ENCODE assay signal across 8 cellular contexts in the genomic region with DNA sequence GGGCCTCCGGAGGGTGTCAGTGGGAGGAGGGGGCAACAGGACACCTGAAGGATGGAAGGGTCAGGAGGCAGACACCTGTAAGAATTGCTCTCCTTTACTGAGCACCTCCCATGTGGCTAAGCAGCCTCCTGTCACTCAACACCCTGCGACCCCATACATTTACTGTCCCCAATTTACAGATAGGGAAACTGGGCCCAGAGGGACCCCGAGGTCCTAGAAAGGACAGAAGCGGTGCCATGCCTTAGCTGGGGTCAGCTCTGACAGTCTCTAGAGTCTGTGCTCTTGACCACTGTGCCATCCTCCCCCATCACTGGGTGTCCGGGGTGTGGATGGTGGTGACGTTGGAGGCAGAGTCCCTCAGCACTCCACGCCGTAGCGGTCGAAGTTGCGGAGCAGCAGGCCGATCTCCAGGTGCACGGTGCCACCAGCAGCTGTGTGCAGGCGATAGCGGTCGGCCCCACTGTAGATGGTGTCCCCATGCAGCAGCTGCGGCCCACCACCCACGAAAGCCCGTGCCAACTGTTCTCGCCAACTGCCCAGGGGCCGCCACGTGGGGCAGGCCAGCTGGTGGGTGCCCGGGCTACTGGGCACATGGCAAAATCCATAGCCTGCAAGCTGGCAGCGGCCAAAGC. TPM values are rescaled to one million over a fixed set of nuclear protein-coding genes. Genes with fewer than 3 reads are reported as not detected.
DNase-seq lines count a peak whose midpoint lies in the region; ATAC-seq and TF ChIP-seq lines count a peak whose summit lies in the region.

No MANE protein-coding gene starts in this region.

- intact Hi-C loops in PC-3 (cut with micrococcal nuclease), result no loop called here
- intact Hi-C loops in esophagus squamous epithelium (cut with DNase I), result no loop called here
- intact Hi-C loops in psoas muscle (cut with DNase I), result loop anchor here in 1 of 2 donors (5.0 kb wide), 1 partner anchor 37 kb away; no protein-coding TSS in a partner anchor

- 62 to 66% methylated on average over 4 of the region's 24 CpGs for WGBS in esophagus squamous epithelium, 2 donors
- WGBS in psoas muscle, 3 donors, result 72 to 79% (median 78%) methylated on average over 24 of the region's 24 CpGs

- H3K4me3 ChIP-seq in PC-3 (ENCODE audit: low read length) (peak overlapping the region; percentile 86), esophagus squamous epithelium (peak overlapping the region; percentile 75 to 90 (median 79)), psoas muscle (peak overlapping the region; percentile 69)

- POLR2A ChIA-PET in PC-3 (lab: Charles Lee; ENCODE audit: unreplicated experiment), result no interaction called here

- CTCF ChIA-PET in PC-3 (lab: Charles Lee), result no interaction called here

- no peak for ATAC-seq in PC-3
- ATAC-seq in psoas muscle, result no peak
- ATAC-seq in GM19463 (IDR thresholded peaks at IDR 0.05; ENCODE audit: unreplicated experiment), result no peak
- no peak for ATAC-seq in GM21576 (IDR thresholded peaks at IDR 0.05; ENCODE audit: unreplicated experiment)

- peaks cover 36% of the 10 kb centered on the region for H3K79me2 ChIP-seq in PC-3 (ENCODE audit: low read length)

- H2AFZ ChIP-seq in PC-3 (ENCODE audit: low read length), result no peak overlapping the region

- H3K27ac ChIP-seq in PC-3 (ENCODE audit: low read length) (no peak overlapping the region), esophagus squamous epithelium (peak overlapping the region; percentile 82 to 95 (median 92)), psoas muscle (no peak overlapping the region)

- H3K9me2 ChIP-seq in PC-3 (replicated peaks; ENCODE audit: low read length), result no peaks in the 10 kb centered on the region

- DNase-seq in PC-3 (no peak), esophagus squamous epithelium (lab: John Stamatoyannopoulos, UW) (no peak), psoas muscle (no peak), RPMI8226 (no peak), HUDEP-2 (lab: John Stamatoyannopoulos, UW; ENCODE audit: unreplicated experiment in 76 of 76) (no peak)

- BruUV-seq in PC-3 (replicated peaks; lab: Mats Ljungman, UMichigan), result no TSS peak

- H3K9ac ChIP-seq in ES-I3 (ENCODE audit: low read depth, low read length), result peak overlapping the region; percentile 61; the same call in 1 of the 2 replicates
- H3K9ac ChIP-seq in PC-3 (ENCODE audit: low read length), result no peak overlapping the region

- no peak for TF ChIP-seq CTCF in PC-3 (conservative IDR thresholded peaks at IDR 0.05; ENCODE audit: low read depth, low read length)
- TF ChIP-seq CTCF in esophagus squamous epithelium (IDR thresholded peaks at IDR 0.05), result no peak
- no peak for TF ChIP-seq CTCF in psoas muscle (IDR thresholded peaks at IDR 0.05)

- no peaks in the 10 kb centered on the region for H3F3A ChIP-seq in PC-3 (ENCODE audit: low read length, unreplicated experiment)

- H3K27me3 ChIP-seq in PC-3 (ENCODE audit: low read length), result no peaks in the 10 kb centered on the region
- no peaks in the 10 kb centered on the region for H3K27me3 ChIP-seq in esophagus squamous epithelium
- peaks cover 0 to 38% (median 0%) of the 10 kb centered on the region in 3 donors for H3K27me3 ChIP-seq in psoas muscle (ENCODE audit: insufficient read depth in 3 of 3, low read length in 2 of 3)

- H3K4me2 ChIP-seq in PC-3 (ENCODE audit: low read length), result peak overlapping the region; percentile 94

- no peaks in the 10 kb centered on the region for H3K36me3 ChIP-seq in ES-I3 (ENCODE audit: insufficient read depth, low read length)
- H3K36me3 ChIP-seq in PC-3 (ENCODE audit: low read depth, low read length), result no peaks in the 10 kb centered on the region
- no peaks in the 10 kb centered on the region for H3K36me3 ChIP-seq in esophagus squamous epithelium
- H3K36me3 ChIP-seq in psoas muscle (ENCODE audit: insufficient read depth in 1 of 2, low read depth in 1 of 2), result no peaks in the 10 kb centered on the region

- H3K9me3 ChIP-seq in ES-I3 (ENCODE audit: control insufficient read depth, insufficient read depth, low read length) (no peaks in the 10 kb centered on the region), PC-3 (ENCODE audit: low read length) (no peaks in the 10 kb centered on the region), esophagus squamous epithelium (no peaks in the 10 kb centered on the region), psoas muscle (no peaks in the 10 kb centered on the region)

- peaks cover 9% of the 10 kb centered on the region; the same call in 1 of the 2 replicates for H3K4me1 ChIP-seq in ES-I3 (ENCODE audit: insufficient read depth, low read length)
- H3K4me1 ChIP-seq in PC-3 (ENCODE audit: insufficient read depth, low read length), result 0 out of 2 replicates have a peak, but pooled peaks cover 4% of the 10 kb centered on the region
- H3K4me1 ChIP-seq in esophagus squamous epithelium, result peaks cover 12 to 74% (median 14%) of the 10 kb centered on the region in 3 donors
- peaks cover 3% of the 10 kb centered on the region for H3K4me1 ChIP-seq in psoas muscle

- H4K20me1 ChIP-seq in PC-3 (ENCODE audit: low read length), result no peaks in the 10 kb centered on the region

- TF ChIP-seq POLR2A in esophagus squamous epithelium (IDR thresholded peaks at IDR 0.05), result no peak

RNA-seq across cellular contexts. Expression of gene TGFB1, which starts 0.7 kb away (rescaled TPM):
- total RNA-seq in PC-3 (2014; rRNA removed) (16.4 and 23.4 TPM in 2 replicates), esophagus squamous epithelium (10 to 100 TPM; 13.6 to 36.2 (median 31.9) TPM), psoas muscle (10 to 100 TPM in 2 of 4 donors, 1 to 10 TPM in 2; 8.2 to 10.8 (median 10.1) TPM)
- polyA plus RNA-seq in psoas muscle, result 10 to 100 TPM in 1 of 3 donors, 1 to 10 TPM in 2; 2.8 to 10.5 (median 3.2) TPM

RNA-seq across cellular contexts. Expression of gene B9D2, which starts 9.5 kb away (rescaled TPM):
- total RNA-seq in PC-3 (2014; rRNA removed) (3.8 and 4.4 TPM in 2 replicates), esophagus squamous epithelium (1 to 10 TPM; 2.5 to 4.6 (median 3.7) TPM), psoas muscle (1 to 10 TPM; 1.7 to 2.5 (median 2.0) TPM)
- polyA plus RNA-seq in psoas muscle, result 10 to 100 TPM in 1 of 3 donors, 1 to 10 TPM in 2; 7.9 to 13.1 (median 9.3) TPM

RNA-seq across cellular contexts. Expression of gene TMEM91, which starts 21.9 kb away (rescaled TPM):
- total RNA-seq in PC-3 (2014; rRNA removed) (2.4 and 3.6 TPM in 2 replicates), esophagus squamous epithelium (10 to 100 TPM in 2 of 4 donors, 1 to 10 TPM in 2; 6.2 to 15.8 (median 9.3) TPM), psoas muscle (1 to 10 TPM; 1.4 to 2.6 (median 1.7) TPM)
- polyA plus RNA-seq in psoas muscle, result 1 to 10 TPM in 2 of 3 donors, under 1 TPM in 1; 0.88 to 3.1 (median 2.5) TPM

RNA-seq across cellular contexts. Expression of gene EXOSC5, which starts 42.7 kb away (rescaled TPM):
- 40.8 and 41.5 TPM in 2 replicates for total RNA-seq in PC-3 (2014; rRNA removed)
- 10 to 100 TPM; 22.4 to 37.0 (median 28.6) TPM for total RNA-seq in esophagus squamous epithelium
- total RNA-seq in psoas muscle, result 10 to 100 TPM; 25.4 to 42.3 (median 41.2) TPM
- 10 to 100 TPM; 34.9 to 78.8 (median 59.0) TPM for polyA plus RNA-seq in psoas muscle

RNA-seq across cellular contexts. Expression of gene BCKDHA, which starts 43.2 kb away (rescaled TPM):
- total RNA-seq in PC-3 (2014; rRNA removed), result 49.2 and 53.1 TPM in 2 replicates
- total RNA-seq in esophagus squamous epithelium, result 10 to 100 TPM; 55.1 to 87.2 (median 58.6) TPM
- total RNA-seq in psoas muscle, result 10 to 100 TPM; 31.5 to 45.1 (median 39.8) TPM
- polyA plus RNA-seq in psoas muscle, result 10 to 100 TPM; 34.9 to 58.8 (median 43.3) TPM

Comparison
In these comparisons a context has a peak if more than half of its experiments do, and no peak if none do; other contexts are left out.
1. H3K27ac ChIP-seq: peak in esophagus squamous epithelium (4 of 4); none in PC-3 (single experiment) and psoas muscle (single experiment).
2. Peak in every context shown above with its lines, with median percentiles within 50 percentile points of each other: H3K4me3 ChIP-seq.